1 cellular context compared by ENCODE assay signal in the genomic region with DNA sequence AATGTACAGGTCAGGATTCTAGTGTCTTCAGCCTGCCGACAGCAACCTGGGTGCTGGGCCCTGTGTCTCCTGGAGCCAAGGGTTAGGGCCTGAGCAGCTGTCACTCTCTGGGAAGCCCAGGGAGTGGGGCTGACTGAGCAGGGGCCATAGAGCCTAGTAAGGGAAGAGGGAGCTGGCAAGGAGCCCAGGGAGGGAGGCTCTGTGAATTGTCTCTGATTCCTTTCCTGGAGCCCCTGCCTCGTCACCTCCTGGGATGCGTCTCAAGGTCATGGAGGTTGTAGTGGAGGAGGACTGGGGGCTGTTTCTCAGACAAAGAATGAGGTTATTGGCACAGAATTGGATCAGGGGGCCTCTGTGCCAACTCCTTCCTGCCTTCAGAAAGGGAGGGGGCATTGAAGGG.
TF ChIP-seq lines count a peak whose summit lies in the region.

No MANE protein-coding gene starts in this region.

TF ChIP-seq in K562, 482 proteins besides CTCF, POLR2A, EP300 and RAD21:
- TF ChIP-seq, protein P1, sequence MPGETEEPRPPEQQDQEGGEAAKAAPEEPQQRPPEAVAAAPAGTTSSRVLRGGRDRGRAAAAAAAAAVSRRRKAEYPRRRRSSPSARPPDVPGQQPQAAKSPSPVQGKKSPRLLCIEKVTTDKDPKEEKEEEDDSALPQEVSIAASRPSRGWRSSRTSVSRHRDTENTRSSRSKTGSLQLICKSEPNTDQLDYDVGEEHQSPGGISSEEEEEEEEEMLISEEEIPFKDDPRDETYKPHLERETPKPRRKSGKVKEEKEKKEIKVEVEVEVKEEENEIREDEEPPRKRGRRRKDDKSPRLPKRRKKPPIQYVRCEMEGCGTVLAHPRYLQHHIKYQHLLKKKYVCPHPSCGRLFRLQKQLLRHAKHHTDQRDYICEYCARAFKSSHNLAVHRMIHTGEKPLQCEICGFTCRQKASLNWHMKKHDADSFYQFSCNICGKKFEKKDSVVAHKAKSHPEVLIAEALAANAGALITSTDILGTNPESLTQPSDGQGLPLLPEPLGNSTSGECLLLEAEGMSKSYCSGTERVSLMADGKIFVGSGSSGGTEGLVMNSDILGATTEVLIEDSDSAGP (CRISPR knock-in tag; IDR thresholded peaks at IDR 0.05), result no peak
- TF ChIP-seq, protein P2, sequence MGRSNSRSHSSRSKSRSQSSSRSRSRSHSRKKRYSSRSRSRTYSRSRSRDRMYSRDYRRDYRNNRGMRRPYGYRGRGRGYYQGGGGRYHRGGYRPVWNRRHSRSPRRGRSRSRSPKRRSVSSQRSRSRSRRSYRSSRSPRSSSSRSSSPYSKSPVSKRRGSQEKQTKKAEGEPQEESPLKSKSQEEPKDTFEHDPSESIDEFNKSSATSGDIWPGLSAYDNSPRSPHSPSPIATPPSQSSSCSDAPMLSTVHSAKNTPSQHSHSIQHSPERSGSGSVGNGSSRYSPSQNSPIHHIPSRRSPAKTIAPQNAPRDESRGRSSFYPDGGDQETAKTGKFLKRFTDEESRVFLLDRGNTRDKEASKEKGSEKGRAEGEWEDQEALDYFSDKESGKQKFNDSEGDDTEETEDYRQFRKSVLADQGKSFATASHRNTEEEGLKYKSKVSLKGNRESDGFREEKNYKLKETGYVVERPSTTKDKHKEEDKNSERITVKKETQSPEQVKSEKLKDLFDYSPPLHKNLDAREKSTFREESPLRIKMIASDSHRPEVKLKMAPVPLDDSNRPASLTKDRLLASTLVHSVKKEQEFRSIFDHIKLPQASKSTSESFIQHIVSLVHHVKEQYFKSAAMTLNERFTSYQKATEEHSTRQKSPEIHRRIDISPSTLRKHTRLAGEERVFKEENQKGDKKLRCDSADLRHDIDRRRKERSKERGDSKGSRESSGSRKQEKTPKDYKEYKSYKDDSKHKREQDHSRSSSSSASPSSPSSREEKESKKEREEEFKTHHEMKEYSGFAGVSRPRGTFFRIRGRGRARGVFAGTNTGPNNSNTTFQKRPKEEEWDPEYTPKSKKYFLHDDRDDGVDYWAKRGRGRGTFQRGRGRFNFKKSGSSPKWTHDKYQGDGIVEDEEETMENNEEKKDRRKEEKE (IDR thresholded peaks at IDR 0.05; ENCODE audit: borderline replicate concordance in 1 of 2, control insufficient read depth in 1 of 2, low read depth in 2 of 2, low read length in 1 of 2), result no peak
- peak; percentile 26 for TF ChIP-seq NFIC (IDR thresholded peaks at IDR 0.05)
- no peak for TF ChIP-seq ZNF699 (CRISPR knock-in tag; IDR thresholded peaks at IDR 0.05; ENCODE audit: insufficient replicate concordance)
TF ChIP-seq in K562: peak in this region for 1.
